Comparison of ENCODE assay signal across 28 cellular contexts in the genomic region with DNA sequence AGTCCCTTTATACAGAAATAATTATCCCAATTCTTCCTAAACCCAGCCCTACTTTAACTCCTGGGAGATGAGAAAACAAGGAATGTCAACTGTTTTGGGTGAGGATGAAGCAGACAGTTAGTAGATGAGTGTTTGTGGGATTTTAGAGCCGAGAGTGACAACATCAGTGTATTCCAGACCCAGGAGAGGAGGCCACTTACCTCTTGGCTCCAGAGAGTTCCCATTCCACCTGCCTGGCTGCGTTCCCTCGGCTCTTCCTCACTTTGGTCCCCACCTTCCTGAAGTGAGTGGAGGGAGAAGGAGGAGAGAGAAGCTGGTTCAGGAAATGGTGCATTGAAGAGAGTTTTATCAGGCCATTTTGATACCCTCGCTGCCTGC. TPM values are rescaled to one million over a fixed set of nuclear protein-coding genes. Genes with fewer than 3 reads are reported as not detected.
"Had no signal": no experiment of that assay in that cellular context is flagged by ENCODE, and none has a peak within 500 bp of the region (broad histone marks: within the 10 kb centered on the region; RNA-seq: fewer than 3 reads in every experiment).

No MANE protein-coding gene starts in this region.

- H3K4me1 Mint-ChIP-seq: activated CD4-positive, alpha-beta T cell treated with anti-CD3 and anti-CD28 coated beads for 36 hours; activated naive CD8-positive, alpha-beta T cell treated with anti-CD3 and anti-CD28 coated beads, Interleukin-2, amount 50 U/mL, for 24 hours; central memory CD8-positive, alpha-beta T cell; T-cell had no signal

- H3K27me3 ChIP-seq: ascending aorta, body of pancreas had no signal

- H3K4me1 ChIP-seq: ascending aorta had no signal

- H3K36me3 ChIP-seq: ascending aorta had no signal

- H3K4me3 Mint-ChIP-seq: activated CD4-positive, alpha-beta T cell treated with anti-CD3 and anti-CD28 coated beads for 36 hours; activated CD8-positive, alpha-beta T cell treated with anti-CD3 and anti-CD28 coated beads for 36 hours; activated naive CD8-positive, alpha-beta T cell treated with anti-CD3 and anti-CD28 coated beads, Interleukin-2, amount 50 U/mL, for 24 hours; activated T-cell treated with anti-CD3 and anti-CD28 coated beads, Interleukin-2, amount 50 U/mL, for 24 hours; activated T-helper 1 cell treated with anti-CD3 and anti-CD28 coated beads, Interleukin-12 subunit alpha, Interleukin-12 subunit beta, Interleukin-2, Interleukin-4 antibody, amounts not matched to agents 30 ng/mL and 10 ng/mL and 1 ng/mL, durations not matched to agents 14 hours and 24 hours and 36 hours; central memory CD8-positive, alpha-beta T cell; T-cell had no signal

- H3K36me3 Mint-ChIP-seq: T-cell had no signal

- H3K9me3 ChIP-seq: ascending aorta, body of pancreas had no signal

- DNase-seq: activated CD4-positive, alpha-beta T cell treated with anti-CD3 and anti-CD28 coated beads for 36 hours; activated CD4-positive, alpha-beta T cell treated with anti-CD3 and anti-CD28 coated beads, Interleukin-2, amount 50 U/mL, for 1 hour; activated CD8-positive, alpha-beta memory T cell treated with anti-CD3 and anti-CD28 coated beads, Interleukin-2, amount 50 U/mL, for 4 hours; activated effector memory CD4-positive, alpha-beta T cell treated with Interleukin-2 at 50 U/mL for 16 hours; activated naive CD4-positive, alpha-beta T cell treated with Interleukin-2 at 50 U/mL for 16 hours; activated naive CD8-positive, alpha-beta T cell treated with anti-CD3 and anti-CD28 coated beads, Interleukin-2, amount 50 U/mL, for 24 hours; activated T-cell treated with anti-CD3 and anti-CD28 coated beads, Interleukin-2, amount 50 U/mL, for 24 hours; amniotic stem cell; body of pancreas; NCI-H146; NCI-H187 treated with DMSO at 0.1 percent for 48 hours; NCI-H2081 treated with DMSO at 0.1 percent for 48 hours; NCI-H2171; NCI-H226; NCI-H526; SIG-M5; T-cell; T-helper 2 cell; T1000 had no signal

- ATAC-seq: activated CD4-positive, alpha-beta T cell treated with anti-CD3 and anti-CD28 coated beads for 36 hours; activated CD8-positive, alpha-beta T cell treated with anti-CD3 and anti-CD28 coated beads for 36 hours; activated naive CD8-positive, alpha-beta T cell treated with anti-CD3 and anti-CD28 coated beads, Interleukin-2, amount 50 U/mL, for 24 hours; body of pancreas; T-cell had no signal

- H3K27ac Mint-ChIP-seq: activated CD4-positive, alpha-beta T cell treated with anti-CD3 and anti-CD28 coated beads for 36 hours; activated CD8-positive, alpha-beta T cell treated with anti-CD3 and anti-CD28 coated beads for 36 hours; activated naive CD4-positive, alpha-beta T cell treated with anti-CD3 and anti-CD28 coated beads, Interleukin-2, amount 50 U/mL, for 72 hours; activated naive CD8-positive, alpha-beta T cell treated with anti-CD3 and anti-CD28 coated beads, Interleukin-2, amount 50 U/mL, for 24 hours; activated T-cell treated with anti-CD3 and anti-CD28 coated beads, Interleukin-2, amount 50 U/mL, for 24 hours; activated T-helper 1 cell treated with anti-CD3 and anti-CD28 coated beads, Interleukin-12 subunit alpha, Interleukin-12 subunit beta, Interleukin-2, Interleukin-4 antibody, amounts not matched to agents 30 ng/mL and 10 ng/mL and 1 ng/mL, durations not matched to agents 14 hours and 24 hours and 36 hours; T-cell had no signal

- H3K9me3 Mint-ChIP-seq: activated CD8-positive, alpha-beta T cell treated with anti-CD3 and anti-CD28 coated beads for 36 hours; activated T-helper 1 cell treated with anti-CD3 and anti-CD28 coated beads, Interleukin-12 subunit alpha, Interleukin-12 subunit beta, Interleukin-2, Interleukin-4 antibody, amounts not matched to agents 30 ng/mL and 10 ng/mL and 1 ng/mL, durations not matched to agents 14 hours and 24 hours and 36 hours had no signal

- H3K27ac ChIP-seq: ascending aorta, body of pancreas had no signal

- H3K4me3 ChIP-seq: ascending aorta, body of pancreas had no signal

RNA-seq across cellular contexts. Expression of a gene that starts 0.6 kb away (rescaled TPM):
- total RNA-seq: activated T-helper 1 cell treated with anti-CD3 and anti-CD28 coated beads, Interleukin-12 subunit alpha, Interleukin-12 subunit beta, Interleukin-2, Interleukin-4 antibody, amounts not matched to agents 30 ng/mL and 10 ng/mL and 1 ng/mL, durations not matched to agents 14 hours and 24 hours and 36 hours; ascending aorta; bronchial epithelial cell; RPMI7951 had no signal

RNA-seq across cellular contexts. Expression of a gene that starts 22.3 kb away (rescaled TPM):
- total RNA-seq: activated CD4-positive, alpha-beta T cell treated with anti-CD3 and anti-CD28 coated beads for 36 hours; activated CD8-positive, alpha-beta T cell treated with anti-CD3 and anti-CD28 coated beads for 36 hours; activated naive CD4-positive, alpha-beta T cell treated with anti-CD3 and anti-CD28 coated beads, Interleukin-2, amount 50 U/mL, for 72 hours; activated T-helper 1 cell treated with anti-CD3 and anti-CD28 coated beads, Interleukin-12 subunit alpha, Interleukin-12 subunit beta, Interleukin-2, Interleukin-4 antibody, amounts not matched to agents 30 ng/mL and 10 ng/mL and 1 ng/mL, durations not matched to agents 14 hours and 24 hours and 36 hours; ascending aorta; body of pancreas; bronchial epithelial cell; NCI-H460; OCI-LY7; RPMI7951; T-cell had no signal

RNA-seq across cellular contexts. Expression of a gene that starts 28.0 kb away (rescaled TPM):
- total RNA-seq: activated CD4-positive, alpha-beta T cell treated with anti-CD3 and anti-CD28 coated beads for 36 hours; activated CD8-positive, alpha-beta T cell treated with anti-CD3 and anti-CD28 coated beads for 36 hours; activated naive CD4-positive, alpha-beta T cell treated with anti-CD3 and anti-CD28 coated beads, Interleukin-2, amount 50 U/mL, for 72 hours; activated T-helper 1 cell treated with anti-CD3 and anti-CD28 coated beads, Interleukin-12 subunit alpha, Interleukin-12 subunit beta, Interleukin-2, Interleukin-4 antibody, amounts not matched to agents 30 ng/mL and 10 ng/mL and 1 ng/mL, durations not matched to agents 14 hours and 24 hours and 36 hours; ascending aorta; body of pancreas; bronchial epithelial cell; NCI-H460; RPMI7951; T-cell had no signal
